ENCODE assay signal across 2 cellular contexts in genomic region chr4:31104033-31104432, GRCh38.
TF ChIP-seq lines count a peak whose summit lies in the region.

No MANE protein-coding gene starts in this region.

TF ChIP-seq in SK-N-SH treated with all-trans-retinoic acid at 6 μM for 48 hours, 23 proteins besides CTCF, POLR2A, EP300 and RAD21 (continued from another document):
- TF ChIP-seq PATZ1 (CRISPR knock-in tag; IDR thresholded peaks at IDR 0.05; ENCODE audit: borderline replicate concordance), result no peak
- TF ChIP-seq TSHZ2 (CRISPR knock-in tag; IDR thresholded peaks at IDR 0.05), result no peak
- no peak for TF ChIP-seq ZNF70 (CRISPR knock-in tag; IDR thresholded peaks at IDR 0.05)
- no peak for TF ChIP-seq POU6F1 (CRISPR knock-in tag; IDR thresholded peaks at IDR 0.05; ENCODE audit: borderline replicate concordance, low read depth)
- TF ChIP-seq ISL1 (CRISPR knock-in tag; IDR thresholded peaks at IDR 0.05), result peak; percentile 13; the same call in 1 of the 2 replicates
- no peak for TF ChIP-seq CREB5 (CRISPR knock-in tag; IDR thresholded peaks at IDR 0.05; ENCODE audit: low read depth)

TF ChIP-seq in SK-N-SH, 30 proteins besides CTCF, POLR2A, EP300 and RAD21 (continued from another document):
- no peak for TF ChIP-seq ZBTB33 (IDR thresholded peaks at IDR 0.05; ENCODE audit: borderline replicate concordance, low read depth)
- no peak for TF ChIP-seq YY1 (IDR thresholded peaks at IDR 0.05; ENCODE audit: low read depth)
- TF ChIP-seq FOXJ3 (CRISPR knock-in tag; IDR thresholded peaks at IDR 0.05), result no peak
- no peak for TF ChIP-seq USF1 (IDR thresholded peaks at IDR 0.05; ENCODE audit: borderline replicate concordance, low read depth)
- no peak for TF ChIP-seq IRF3 (IDR thresholded peaks at IDR 0.05; ENCODE audit: low read depth, low read length)
- no peak for TF ChIP-seq TCF12 (IDR thresholded peaks at IDR 0.05)
- no peak for TF ChIP-seq SIN3A (IDR thresholded peaks at IDR 0.05; ENCODE audit: borderline replicate concordance, low read depth, low read length)
- TF ChIP-seq REST (IDR thresholded peaks at IDR 0.05; ENCODE audit: low read depth, low read length), result no peak
